1 cellular context compared by ENCODE assay signal in the genomic region with DNA sequence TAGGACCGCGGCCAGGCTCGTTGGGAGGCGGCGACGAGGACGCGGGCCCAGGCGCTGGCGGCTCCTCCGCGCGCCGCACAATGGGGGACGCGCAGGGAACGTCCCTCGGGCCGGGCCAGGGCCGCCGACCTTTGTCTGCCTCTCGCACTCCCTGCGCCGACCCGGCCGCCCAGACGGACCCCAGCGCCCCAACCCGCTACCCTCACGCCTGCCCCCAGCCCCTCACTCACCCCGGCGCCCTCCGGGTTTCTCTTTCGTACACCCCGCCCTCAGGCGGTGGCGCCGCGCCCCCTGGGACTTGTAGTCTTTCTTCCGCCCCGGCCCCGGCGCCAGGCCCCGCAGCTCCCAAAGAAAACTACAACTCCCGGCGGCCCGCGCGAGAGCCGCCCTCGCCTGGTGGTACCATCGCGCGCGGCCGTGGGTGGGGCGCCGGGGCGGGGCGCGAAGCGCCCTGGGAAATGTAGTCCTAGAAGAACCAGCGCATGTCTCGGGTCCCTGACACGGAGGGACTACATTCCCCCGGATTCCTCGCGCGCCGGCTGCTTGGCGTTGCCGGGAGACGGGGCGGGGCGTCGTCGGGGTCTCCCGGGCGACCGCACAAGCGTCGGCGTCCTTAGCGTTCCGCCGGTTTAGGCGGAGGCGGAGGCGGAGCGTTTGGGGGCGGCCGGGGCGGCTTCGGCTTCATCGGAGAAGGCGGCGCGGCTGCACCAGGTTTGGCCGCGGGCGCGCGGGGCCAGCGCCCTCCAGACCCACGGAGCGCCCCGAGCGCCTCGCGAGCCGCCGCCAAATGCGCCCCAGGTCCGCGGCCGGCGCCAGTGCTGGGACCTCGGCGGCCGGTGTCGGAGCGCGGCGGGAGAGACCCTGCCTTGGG.
TF ChIP-seq lines count a peak whose summit lies in the region.

A gene (minus strand): TSS at position 260 of the 871 bp plus-strand sequence. CDS start 24,546 bp downstream, outside the sequence.

TF ChIP-seq in HEK293, 187 proteins besides CTCF, POLR2A, EP300 and RAD21 (continued from another document):
- TF ChIP-seq, protein P1, sequence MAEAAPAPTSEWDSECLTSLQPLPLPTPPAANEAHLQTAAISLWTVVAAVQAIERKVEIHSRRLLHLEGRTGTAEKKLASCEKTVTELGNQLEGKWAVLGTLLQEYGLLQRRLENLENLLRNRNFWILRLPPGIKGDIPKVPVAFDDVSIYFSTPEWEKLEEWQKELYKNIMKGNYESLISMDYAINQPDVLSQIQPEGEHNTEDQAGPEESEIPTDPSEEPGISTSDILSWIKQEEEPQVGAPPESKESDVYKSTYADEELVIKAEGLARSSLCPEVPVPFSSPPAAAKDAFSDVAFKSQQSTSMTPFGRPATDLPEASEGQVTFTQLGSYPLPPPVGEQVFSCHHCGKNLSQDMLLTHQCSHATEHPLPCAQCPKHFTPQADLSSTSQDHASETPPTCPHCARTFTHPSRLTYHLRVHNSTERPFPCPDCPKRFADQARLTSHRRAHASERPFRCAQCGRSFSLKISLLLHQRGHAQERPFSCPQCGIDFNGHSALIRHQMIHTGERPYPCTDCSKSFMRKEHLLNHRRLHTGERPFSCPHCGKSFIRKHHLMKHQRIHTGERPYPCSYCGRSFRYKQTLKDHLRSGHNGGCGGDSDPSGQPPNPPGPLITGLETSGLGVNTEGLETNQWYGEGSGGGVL (tag by site-specific recombination; IDR thresholded peaks at IDR 0.05) = peak; percentile 58
- TF ChIP-seq, protein P2, sequence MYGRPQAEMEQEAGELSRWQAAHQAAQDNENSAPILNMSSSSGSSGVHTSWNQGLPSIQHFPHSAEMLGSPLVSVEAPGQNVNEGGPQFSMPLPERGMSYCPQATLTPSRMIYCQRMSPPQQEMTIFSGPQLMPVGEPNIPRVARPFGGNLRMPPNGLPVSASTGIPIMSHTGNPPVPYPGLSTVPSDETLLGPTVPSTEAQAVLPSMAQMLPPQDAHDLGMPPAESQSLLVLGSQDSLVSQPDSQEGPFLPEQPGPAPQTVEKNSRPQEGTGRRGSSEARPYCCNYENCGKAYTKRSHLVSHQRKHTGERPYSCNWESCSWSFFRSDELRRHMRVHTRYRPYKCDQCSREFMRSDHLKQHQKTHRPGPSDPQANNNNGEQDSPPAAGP (tag by site-specific recombination; IDR thresholded peaks at IDR 0.05) = no peak; the same call in 1 of the 2 replicates
- TF ChIP-seq, protein P3, sequence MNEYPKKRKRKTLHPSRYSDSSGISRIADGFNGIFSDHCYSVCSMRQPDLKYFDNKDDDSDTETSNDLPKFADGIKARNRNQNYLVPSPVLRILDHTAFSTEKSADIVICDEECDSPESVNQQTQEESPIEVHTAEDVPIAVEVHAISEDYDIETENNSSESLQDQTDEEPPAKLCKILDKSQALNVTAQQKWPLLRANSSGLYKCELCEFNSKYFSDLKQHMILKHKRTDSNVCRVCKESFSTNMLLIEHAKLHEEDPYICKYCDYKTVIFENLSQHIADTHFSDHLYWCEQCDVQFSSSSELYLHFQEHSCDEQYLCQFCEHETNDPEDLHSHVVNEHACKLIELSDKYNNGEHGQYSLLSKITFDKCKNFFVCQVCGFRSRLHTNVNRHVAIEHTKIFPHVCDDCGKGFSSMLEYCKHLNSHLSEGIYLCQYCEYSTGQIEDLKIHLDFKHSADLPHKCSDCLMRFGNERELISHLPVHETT (tag by site-specific recombination; IDR thresholded peaks at IDR 0.05) = no peak
- TF ChIP-seq, protein P4, sequence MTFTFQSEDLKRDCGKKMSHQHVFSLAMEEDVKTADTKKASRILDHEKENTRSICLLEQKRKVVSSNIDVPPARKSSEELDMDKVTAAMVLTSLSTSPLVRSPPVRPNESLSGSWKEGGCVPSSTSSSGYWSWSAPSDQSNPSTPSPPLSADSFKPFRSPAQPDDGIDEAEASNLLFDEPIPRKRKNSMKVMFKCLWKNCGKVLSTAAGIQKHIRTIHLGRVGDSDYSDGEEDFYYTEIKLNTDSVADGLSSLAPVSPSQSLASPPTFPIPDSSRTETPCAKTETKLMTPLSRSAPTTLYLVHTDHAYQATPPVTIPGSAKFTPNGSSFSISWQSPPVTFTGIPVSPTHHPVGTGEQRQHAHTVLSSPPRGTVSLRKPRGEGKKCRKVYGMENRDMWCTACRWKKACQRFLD (tag by site-specific recombination; IDR thresholded peaks at IDR 0.05) = no peak
